9 cellular contexts compared by ENCODE assay signal in genomic region chr7:56074371-56074791, GRCh38. TPM values are rescaled to one million over a fixed set of nuclear protein-coding genes. Genes with fewer than 3 reads are reported as not detected.
A peak's percentile ranks its signal among the peaks of the same experiment; 100 is the strongest.
DNase-seq lines count a peak whose midpoint lies in the region; ATAC-seq and TF ChIP-seq lines count a peak whose summit lies in the region.
"Had no signal": no experiment of that assay in that cellular context is flagged by ENCODE, and none has a peak within 500 bp of the region (broad histone marks: within the 10 kb centered on the region; RNA-seq: fewer than 3 reads in every experiment).

No MANE protein-coding gene starts in this region.

- peak; percentile 88 for ATAC-seq in HG03342 (IDR thresholded peaks at IDR 0.05; ENCODE audit: unreplicated experiment)

- no peaks in the 10 kb centered on the region for H3K36me3 ChIP-seq in colonic mucosa

- no peak overlapping the region for H3K4me3 Mint-ChIP-seq in CD14-positive monocyte

- no peak overlapping the region for H3K27ac ChIP-seq in colonic mucosa
- H3K27ac ChIP-seq: SK-N-MC had no signal

- no peaks in the 10 kb centered on the region for H3K9me3 ChIP-seq in colonic mucosa

- H3K4me3 ChIP-seq in colonic mucosa: no peak overlapping the region
- H3K4me3 ChIP-seq in lower leg skin (ENCODE audit: low read depth, poor library complexity, severe bottlenecking): no peak overlapping the region
- H3K4me3 ChIP-seq: SK-N-MC had no signal

- peak overlapping the region in 3 of 7 donors; percentile 17 to 78 (median 66) for H3K27ac Mint-ChIP-seq in CD14-positive monocyte

- no peaks in the 10 kb centered on the region for H3K27me3 Mint-ChIP-seq in CD14-positive monocyte (ENCODE audit: low read depth in 3 of 3)

- peak; percentile 81 for DNase-seq in CD14-positive monocyte (ENCODE audit: low spot score)
- DNase-seq in GM19240 (ENCODE audit: insufficient read length, low spot score): peak; percentile 34
- peak; percentile 97 for DNase-seq in NCI-H510A treated with DMSO at 0.1 percent for 48 hours (lab: John Stamatoyannopoulos, UW)
- peak; percentile 77 for DNase-seq in activated CD4-positive, alpha-beta T cell treated with anti-CD3 and anti-CD28 coated beads for 48 hours
- DNase-seq in colonic mucosa: peak; percentile 87
- peak; percentile 80 to 95 for DNase-seq in lower leg skin (ENCODE audit: low spot score in 2 of 2)
- peak; percentile 43 for DNase-seq in stimulated activated CD8-positive, alpha-beta memory T cell treated with anti-CD3 and anti-CD28 coated beads, Interleukin-12 subunit alpha, Interleukin-12 subunit beta, amount 100 ng/mL, for 1 hour (ENCODE audit: low read depth)

- no peaks in the 10 kb centered on the region for H3K27me3 ChIP-seq in colonic mucosa

- WGBS in lower leg skin, 2 donors: 12 to 16% methylated on average over 19 of the region's 19 CpGs

- H3K4me1 ChIP-seq in colonic mucosa: no peaks in the 10 kb centered on the region

- no peak overlapping the region for H3K9ac ChIP-seq in colonic mucosa (ENCODE audit: low read depth in 2 of 2, low read length in 2 of 2)

- peaks cover 30 to 57% of the 10 kb centered on the region in 2 donors for H3K36me3 Mint-ChIP-seq in CD14-positive monocyte

- H3K9me3 Mint-ChIP-seq in CD14-positive monocyte: no peaks in the 10 kb centered on the region

- peaks cover 2% of the 10 kb centered on the region for H3K4me1 Mint-ChIP-seq in CD14-positive monocyte

- no peak for TF ChIP-seq POLR2A in lower leg skin (IDR thresholded peaks at IDR 0.05)

- TF ChIP-seq CTCF in CD14-positive monocyte (IDR thresholded peaks at IDR 0.05): peak; percentile 89
- peak; percentile 92 for TF ChIP-seq CTCF in colonic mucosa (IDR thresholded peaks at IDR 0.05)
- no peak for TF ChIP-seq CTCF in lower leg skin (IDR thresholded peaks at IDR 0.05)

- intact Hi-C loops in CD14-positive monocyte (cut with micrococcal nuclease) (loop anchor here (2.0 to 10.0 kb wide), 3 partner anchors 70 to 430 kb away; no protein-coding TSS in a partner anchor), colonic mucosa (cut with DNase I) (loop anchor here (2.0 kb wide), 2 partner anchors 70 to 434 kb away; no protein-coding TSS in a partner anchor), lower leg skin (cut with DNase I; ENCODE audit: low total_unique reads) (loop anchor here (10.0 kb wide), 3 partner anchors 70 to 430 kb away; partner anchors contain the start of gene ZNF713)

RNA-seq across cellular contexts. Expression of gene SUMF2, which starts 10.3 kb away (rescaled TPM):
- polyA plus RNA-seq in CD14-positive monocyte: 10 to 100 TPM; 75.0 to 88.2 TPM
- total RNA-seq in colonic mucosa: 100 to 1,000 TPM in 1 of 2 donors, 10 to 100 TPM in 1; 90.7 to 103 TPM
- 100 to 1,000 TPM in 2 of 4 donors, 10 to 100 TPM in 2; 74.5 to 117 (median 107) TPM for total RNA-seq in lower leg skin

RNA-seq across cellular contexts. Expression of gene PHKG1, which starts 18.4 kb away (rescaled TPM):
- polyA plus RNA-seq in CD14-positive monocyte: not detected
- total RNA-seq in colonic mucosa: 1 to 10 TPM; 1.1 to 1.7 TPM
- 1 to 10 TPM in 2 of 4 donors, under 1 TPM in 2; 0.78 to 3.7 (median 1.2) TPM for total RNA-seq in lower leg skin

RNA-seq across cellular contexts. Expression of gene CCT6A, which starts 22.8 kb away (rescaled TPM):
- polyA plus RNA-seq in CD14-positive monocyte: 10 to 100 TPM; 63.3 to 81.4 TPM
- total RNA-seq in colonic mucosa: 100 to 1,000 TPM in 1 of 2 donors, 10 to 100 TPM in 1; 77.8 to 146 TPM
- 10 to 100 TPM; 56.9 to 79.2 (median 70.4) TPM for total RNA-seq in lower leg skin

RNA-seq across cellular contexts. Expression of gene PSPH, which starts 23.1 kb away (rescaled TPM):
- polyA plus RNA-seq in CD14-positive monocyte: 1 to 10 TPM; 5.3 to 6.7 TPM
- total RNA-seq in colonic mucosa (10 to 100 TPM in 1 of 2 donors, 1 to 10 TPM in 1; 7.5 to 23.4 TPM), lower leg skin (10 to 100 TPM in 2 of 4 donors, 1 to 10 TPM in 2; 7.4 to 13.1 (median 9.8) TPM)

RNA-seq across cellular contexts. Expression of gene CHCHD2, which starts 31.9 kb away (rescaled TPM):
- 100 to 1,000 TPM; 412 to 500 TPM for polyA plus RNA-seq in CD14-positive monocyte
- total RNA-seq in colonic mucosa (100 to 1,000 TPM; 338 to 580 TPM), lower leg skin (100 to 1,000 TPM; 214 to 287 (median 259) TPM)

Comparison
In these comparisons a context has a peak if more than half of its experiments do, and no peak if none do; other contexts are left out.
1. DNase-seq: peak in every context shown above with its lines; median percentile 97 in NCI-H510A treated with DMSO at 0.1 percent for 48 hours; 88 in lower leg skin; 87 in colonic mucosa; 81 in CD14-positive monocyte; 77 in activated CD4-positive, alpha-beta T cell treated with anti-CD3 and anti-CD28 coated beads for 48 hours; 43 in stimulated activated CD8-positive, alpha-beta memory T cell treated with anti-CD3 and anti-CD28 coated beads, Interleukin-12 subunit alpha, Interleukin-12 subunit beta, amount 100 ng/mL, for 1 hour; 34 in GM19240.
2. CTCF ChIP-seq: peak in CD14-positive monocyte (single experiment) and colonic mucosa (single experiment); none in lower leg skin (0 of 3).